8 cellular contexts compared by ENCODE assay signal in the genomic region with DNA sequence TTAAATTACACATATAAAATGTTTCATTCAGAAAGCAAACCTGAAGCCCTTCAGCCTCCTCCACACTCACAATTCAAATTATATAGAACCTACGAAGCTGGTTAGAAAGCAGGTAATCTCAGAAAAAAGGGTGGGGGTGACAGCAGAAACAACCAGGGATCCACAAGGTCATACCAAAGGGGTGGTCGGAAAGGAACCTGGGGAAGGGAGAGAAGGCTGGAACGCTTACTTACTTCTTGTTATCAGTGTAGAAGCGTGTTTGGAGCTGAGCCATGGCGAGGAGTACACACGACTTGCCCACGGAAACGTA. TPM values are rescaled to one million over a fixed set of nuclear protein-coding genes. Genes with fewer than 3 reads are reported as not detected.
DNase-seq lines count a peak whose midpoint lies in the region; ATAC-seq, FAIRE-seq and TF ChIP-seq lines count a peak whose summit lies in the region.

No MANE protein-coding gene starts in this region.

- peak; percentile 11 for ATAC-seq in HG02623 (IDR thresholded peaks at IDR 0.05; ENCODE audit: unreplicated experiment)

- H3K4me3 ChIP-seq in keratinocyte (ENCODE audit: control insufficient read depth in 2 of 3, extremely low read depth in 1 of 3, insufficient read depth in 2 of 3, low read depth in 1 of 3, low read length in 3 of 3) (peak overlapping the region; percentile 85 to 96 (median 86)), thymus (ENCODE audit: low read length) (peak overlapping the region; percentile 63)

- under 1% methylated on average over 8 of the region's 8 CpGs for WGBS in thymus

- peak overlapping the region; percentile 91 to 99 (median 97) for H3K27ac Mint-ChIP-seq in CD14-positive monocyte
- H3K27ac Mint-ChIP-seq in activated naive CD8-positive, alpha-beta T cell = peak overlapping the region; percentile 99

- peaks cover 3 to 7% of the 10 kb centered on the region in 2 donors for H3K36me3 Mint-ChIP-seq in CD14-positive monocyte
- no peaks in the 10 kb centered on the region for H3K36me3 Mint-ChIP-seq in activated naive CD8-positive, alpha-beta T cell

- H3K9me3 ChIP-seq in keratinocyte (ENCODE audit: control insufficient read depth, low read depth, low read length) = no peaks in the 10 kb centered on the region
- no peaks in the 10 kb centered on the region for H3K9me3 ChIP-seq in thymus (ENCODE audit: control insufficient read depth)

- peak overlapping the region; percentile 90 for H3K9ac ChIP-seq in keratinocyte (ENCODE audit: control insufficient read depth, extremely low read depth, insufficient read depth, low read length)

- peaks cover 0 to 5% of the 10 kb centered on the region in 2 experiments for H3K36me3 ChIP-seq in keratinocyte (ENCODE audit: control insufficient read depth in 2 of 2, extremely low read depth in 1 of 2, insufficient read depth in 2 of 2, low read length in 2 of 2)
- no peaks in the 10 kb centered on the region for H3K36me3 ChIP-seq in thymus (ENCODE audit: control insufficient read depth, insufficient read depth)

- TF ChIP-seq CTCF in CD14-positive monocyte (IDR thresholded peaks at IDR 0.05) (no peak), keratinocyte (optimal IDR thresholded peaks at IDR 0.05 in 1 of 3, IDR thresholded peaks at IDR 0.05 in 1 of 3, conservative IDR thresholded peaks at IDR 0.05 in 1 of 3; ENCODE audit: extremely low read depth in 1 of 3, insufficient read depth in 2 of 3, low read length in 3 of 3) (no peak)

- dilution Hi-C loops in keratinocyte (cut with MboI; ENCODE audit: extremely low pct_ligation_motif_present, low sequenced_read_pairs) = no loop called here

- no peaks in the 10 kb centered on the region for H3K9me1 ChIP-seq in keratinocyte (ENCODE audit: control insufficient read depth, extremely low read depth, insufficient read depth, low read length)

- H3K4me1 ChIP-seq in keratinocyte (ENCODE audit: control insufficient read depth, extremely low read depth, insufficient read depth, low read length) (peaks cover 6% of the 10 kb centered on the region), thymus (ENCODE audit: control insufficient read depth, insufficient read depth, low read length) (peaks cover 3% of the 10 kb centered on the region)

- peak overlapping the region; percentile 97 for H3K4me3 Mint-ChIP-seq in CD14-positive monocyte
- peak overlapping the region; percentile 98 for H3K4me3 Mint-ChIP-seq in activated naive CD8-positive, alpha-beta T cell

- DNase-seq in CD14-positive monocyte (ENCODE audit: low spot score) = no peak
- no peak for DNase-seq in keratinocyte (ENCODE audit: low read depth, low spot score)
- DNase-seq in epidermal melanocyte (ENCODE audit: insufficient read length, low spot score) = no peak
- DNase-seq in C1 segment of cervical spinal cord (lab: John Stamatoyannopoulos, UW) = no peak
- DNase-seq in NAMALWA (ENCODE audit: low spot score) = no peak

- H3K27ac ChIP-seq in keratinocyte (ENCODE audit: control insufficient read depth, insufficient read depth, low read length) (peak overlapping the region; percentile 91), thymus (ENCODE audit: low read depth) (peak overlapping the region; percentile 88)

- no peaks in the 10 kb centered on the region for H3K27me3 Mint-ChIP-seq in CD14-positive monocyte (ENCODE audit: low read depth in 3 of 3)
- no peaks in the 10 kb centered on the region for H3K27me3 Mint-ChIP-seq in activated naive CD8-positive, alpha-beta T cell

- peak overlapping the region; percentile 87 for H2AFZ ChIP-seq in keratinocyte (ENCODE audit: control insufficient read depth, low read length)

- no peak for FAIRE-seq in keratinocyte (lab: Jason Lieb, UNC)

- H3K27me3 ChIP-seq in keratinocyte (ENCODE audit: control insufficient read depth, extremely low read depth, insufficient read depth, low read length) = no peaks in the 10 kb centered on the region
- no peaks in the 10 kb centered on the region for H3K27me3 ChIP-seq in thymus (ENCODE audit: control insufficient read depth, insufficient read depth)

- H3K4me2 ChIP-seq in keratinocyte (ENCODE audit: control insufficient read depth, extremely low read depth, insufficient read depth, low read depth, low read length) = peak overlapping the region; percentile 87

- H3K79me2 ChIP-seq in keratinocyte (ENCODE audit: control insufficient read depth, insufficient read depth, low read length) = peaks cover 41% of the 10 kb centered on the region

- intact Hi-C loops in CD14-positive monocyte (cut with micrococcal nuclease) = loop anchor here (1.0 to 5.0 kb wide), 5 partner anchors 41 to 328 kb away; partner anchors contain the start of genes CYP20A1 (in 2 of the 2) and NBEAL1 (in 2 of the 2)

- H3K4me1 Mint-ChIP-seq in CD14-positive monocyte = peaks cover 32% of the 10 kb centered on the region
- H3K4me1 Mint-ChIP-seq in activated naive CD8-positive, alpha-beta T cell (ENCODE audit: low read depth) = peaks cover 35% of the 10 kb centered on the region

- H3K9me3 Mint-ChIP-seq in CD14-positive monocyte = no peaks in the 10 kb centered on the region
- H3K9me3 Mint-ChIP-seq in activated naive CD8-positive, alpha-beta T cell (ENCODE audit: low read depth) = no peaks in the 10 kb centered on the region

- no peaks in the 10 kb centered on the region for H4K20me1 ChIP-seq in keratinocyte (ENCODE audit: control insufficient read depth, extremely low read depth, insufficient read depth, low read length)

RNA-seq across cellular contexts. Expression of gene WDR12, which starts 0.3 kb away (rescaled TPM):
- polyA plus RNA-seq in CD14-positive monocyte (10 to 100 TPM in 1 of 2 donors, 1 to 10 TPM in 1; 4.1 to 14.6 TPM), keratinocyte (38.7 to 109 TPM (median 51.4 TPM) in 3 replicates), thymus (19.8 TPM)
- 107 TPM for polyA plus RNA-seq in keratinocyte (2011; ENCODE audit: low read depth)
- 24.5 and 32.2 TPM in 2 replicates for polyA plus RNA-seq in keratinocyte (2011; cell fraction: cytosol; rRNA removed)
- 35.2 and 57.3 TPM in 2 replicates for polyA plus RNA-seq in keratinocyte (2011; cell fraction: nucleus; rRNA removed)
- 44.8 and 57.3 TPM in 2 replicates for polyA plus RNA-seq in keratinocyte (2012; ENCODE audit: low replicate concordance)
- polyA minus RNA-seq in keratinocyte = 9.9 to 32.3 TPM (median 25.3 TPM) in 3 replicates
- polyA minus RNA-seq in keratinocyte (2011; cell fraction: cytosol; rRNA and poly(A)+ RNA removed) = 16.9 TPM
- polyA minus RNA-seq in keratinocyte (2011; cell fraction: nucleus; rRNA and poly(A)+ RNA removed) = 12.8 and 26.4 TPM in 2 replicates

RNA-seq across cellular contexts. Expression of gene CARF, which starts 0.9 kb away (rescaled TPM):
- polyA plus RNA-seq in CD14-positive monocyte (1 to 10 TPM; 1.1 to 2.8 TPM), keratinocyte (3.1 to 6.5 TPM (median 5.2 TPM) in 3 replicates), thymus (7.0 TPM)
- 2.2 TPM for polyA plus RNA-seq in keratinocyte (2011; ENCODE audit: low read depth)
- 2.4 and 5.6 TPM in 2 replicates for polyA plus RNA-seq in keratinocyte (2011; cell fraction: cytosol; rRNA removed)
- polyA plus RNA-seq in keratinocyte (2011; cell fraction: nucleus; rRNA removed) = 10.4 and 13.7 TPM in 2 replicates
- 1.4 and 2.3 TPM in 2 replicates for polyA plus RNA-seq in keratinocyte (2012; ENCODE audit: low replicate concordance)
- polyA minus RNA-seq in keratinocyte = 1.7 to 6.6 TPM (median 6.6 TPM) in 3 replicates
- 3.5 TPM for polyA minus RNA-seq in keratinocyte (2011; cell fraction: cytosol; rRNA and poly(A)+ RNA removed)
- polyA minus RNA-seq in keratinocyte (2011; cell fraction: nucleus; rRNA and poly(A)+ RNA removed) = 2.8 and 11.3 TPM in 2 replicates

RNA-seq across cellular contexts. Expression of gene ICA1L, which starts 39.6 kb away (rescaled TPM):
- under 1 TPM; 0.17 to 0.85 TPM for polyA plus RNA-seq in CD14-positive monocyte
- 1.1 to 2.2 TPM (median 1.8 TPM) in 3 replicates for polyA plus RNA-seq in keratinocyte
- polyA plus RNA-seq in keratinocyte (2011; ENCODE audit: low read depth) = 1.7 TPM
- 0.57 and 1.5 TPM in 2 replicates for polyA plus RNA-seq in keratinocyte (2011; cell fraction: cytosol; rRNA removed)
- polyA plus RNA-seq in keratinocyte (2011; cell fraction: nucleus; rRNA removed) = 5.0 and 5.3 TPM in 2 replicates
- polyA plus RNA-seq in keratinocyte (2012; ENCODE audit: low replicate concordance) = 0.79 and 1.0 TPM in 2 replicates
- polyA minus RNA-seq in keratinocyte = 1.5 to 1.7 TPM in 2 of 3 replicates, not detected in the other
- polyA minus RNA-seq in keratinocyte (2011; cell fraction: cytosol; rRNA and poly(A)+ RNA removed) = 0.77 TPM
- polyA minus RNA-seq in keratinocyte (2011; cell fraction: nucleus; rRNA and poly(A)+ RNA removed) = 2.7 and 3.2 TPM in 2 replicates
- 6.1 TPM for polyA plus RNA-seq in thymus
